20 cellular contexts compared by ENCODE assay signal in the genomic region with DNA sequence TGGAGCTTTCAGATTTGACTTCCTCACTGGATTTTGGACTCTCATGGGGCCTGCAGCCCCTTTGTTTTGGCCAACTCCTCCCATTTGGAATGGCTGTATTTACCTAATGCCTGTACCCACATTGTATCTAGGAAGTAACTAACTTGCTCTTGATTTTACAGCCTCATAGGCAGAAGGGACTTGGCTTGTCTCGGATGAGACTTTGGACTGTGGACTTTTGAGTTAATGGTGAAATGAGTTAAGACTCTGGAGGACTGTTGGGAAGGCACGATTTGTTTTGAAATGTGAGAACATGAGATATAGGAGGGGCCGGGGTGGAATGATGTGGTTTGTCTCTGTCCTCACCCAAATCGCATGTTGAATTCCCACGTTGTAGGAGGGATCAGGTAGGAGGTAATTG.
DNase-seq lines count a peak whose midpoint lies in the region; ATAC-seq, FAIRE-seq and TF ChIP-seq lines count a peak whose summit lies in the region.
"Had no signal": no experiment of that assay in that cellular context is flagged by ENCODE, and none has a peak within 500 bp of the region (broad histone marks: within the 10 kb centered on the region; RNA-seq: fewer than 3 reads in every experiment).

No MANE protein-coding gene starts in this region.

- H3K4me3 ChIP-seq in HepG2 (replicated peaks in 1 of 3; ENCODE audit: insufficient read depth in 1 of 3, low read depth in 2 of 3, low read length in 3 of 3): no peak overlapping the region
- H3K4me3 ChIP-seq in right lobe of liver: no peak overlapping the region
- no peak overlapping the region for H3K4me3 ChIP-seq in lower leg skin (ENCODE audit: low read depth, poor library complexity, severe bottlenecking)
- H3K4me3 ChIP-seq: BLaER1, GM23248 had no signal

- no peak for ATAC-seq in HepG2
- no peak for ATAC-seq in right lobe of liver
- ATAC-seq in left lobe of liver: peak; percentile 24
- ATAC-seq: CD8-positive, alpha-beta T cell had no signal

- H3K27ac ChIP-seq in HepG2 (ENCODE audit: extremely low read length, insufficient read depth, low read length): no peak overlapping the region
- no peak overlapping the region for H3K27ac ChIP-seq in right lobe of liver
- H3K27ac ChIP-seq: 22Rv1, BLaER1, C4-2B, GM23248 had no signal

- CTCF ChIA-PET in HepG2 (lab: Yijun Ruan, JAX; ENCODE audit: low intra/inter-chr PET ratio, low total read pairs): no interaction called here

- no peak overlapping the region for H3K9ac ChIP-seq in HepG2 (ENCODE audit: insufficient read depth, low read depth, low read length)
- H3K9ac ChIP-seq: BLaER1, GM23248 had no signal

- H3K36me3 ChIP-seq in HepG2 (replicated peaks in 1 of 2; ENCODE audit: control insufficient read depth in 1 of 2, insufficient read depth in 2 of 2, low read length in 2 of 2): no peaks in the 10 kb centered on the region
- no peaks in the 10 kb centered on the region for H3K36me3 ChIP-seq in right lobe of liver
- H3K36me3 ChIP-seq: BLaER1 had no signal

- H3K9me3 ChIP-seq in HepG2 (ENCODE audit: low read length) (peaks cover 42% of the 10 kb centered on the region), right lobe of liver (no peaks in the 10 kb centered on the region)

- in situ Hi-C loops in HepG2 (cut with HindIII; ENCODE audit: extremely low pct_ligation_motif_present, low pct_unique_long_range_greater_than_20kb): no loop called here

- H3K4me1 ChIP-seq in HepG2 (ENCODE audit: insufficient read depth, low read length) (no peaks in the 10 kb centered on the region), right lobe of liver (no peaks in the 10 kb centered on the region)

- no peak for TF ChIP-seq RAD21 in HepG2 (CRISPR knock-in tag; IDR thresholded peaks at IDR 0.05)

- TF ChIP-seq POLR2A in HepG2 (IDR thresholded peaks at IDR 0.05; ENCODE audit: insufficient read depth in 1 of 2, low read depth in 2 of 2, low read length in 2 of 2) (no peak), right lobe of liver (IDR thresholded peaks at IDR 0.05) (no peak), lower leg skin (IDR thresholded peaks at IDR 0.05) (no peak)

- no peak overlapping the region for H2AFZ ChIP-seq in HepG2 (ENCODE audit: low read length)
- H2AFZ ChIP-seq: GM23248 had no signal

- POLR2A ChIA-PET in HepG2 (lab: Yijun Ruan, JAX): no interaction called here

- H3K27me3 ChIP-seq in HepG2 (ENCODE audit: control insufficient read depth in 1 of 2, insufficient read depth in 2 of 2, low read length in 2 of 2) (no peaks in the 10 kb centered on the region), right lobe of liver (no peaks in the 10 kb centered on the region)
- H3K27me3 ChIP-seq: BLaER1 had no signal

- intact Hi-C loops in HepG2 (cut with micrococcal nuclease; ENCODE audit: unreplicated experiment) (no loop called here), right lobe of liver (cut with DNase I) (no loop called here), lower leg skin (cut with DNase I; ENCODE audit: low total_unique reads) (no loop called here)

- DNase-seq in HepG2 (ENCODE audit: low spot score) (peak; percentile 5), right lobe of liver (no peak), left lobe of liver (ENCODE audit: low spot score) (no peak), renal cortical epithelial cell (ENCODE audit: low read depth) (peak; percentile 7), NCI-H2029 (lab: John Stamatoyannopoulos, UW) (no peak), lower leg skin (ENCODE audit: low spot score in 2 of 2) (no peak), GM20000 (ENCODE audit: low spot score) (no peak)
- DNase-seq: CD4-positive, CD25-positive, alpha-beta regulatory T cell; CD8-positive, alpha-beta T cell; DMS153; GM23248; H7; HCEC 1CT had no signal

- no peak overlapping the region for H3K4me2 ChIP-seq in HepG2 (ENCODE audit: low read depth, low read length)
- H3K4me2 ChIP-seq: BLaER1 had no signal

- 8% methylated on average over 5 of the region's 5 CpGs for WGBS in HepG2 (ENCODE audit: low lambda C conversion rate)
- WGBS in right lobe of liver (ENCODE audit: insufficient coverage, low coverage, low lambda C conversion rate, missing lambda C conversion rate): 30% methylated on average over 4 of the region's 5 CpGs
- WGBS in lower leg skin, 2 donors: 83 to 89% methylated on average over 5 of the region's 5 CpGs

- no peaks in the 10 kb centered on the region for H4K20me1 ChIP-seq in HepG2 (ENCODE audit: insufficient read depth, low read length)
- H4K20me1 ChIP-seq: BLaER1 had no signal

- FAIRE-seq in HepG2 (lab: Jason Lieb, UNC): no peak
- FAIRE-seq: A204.1, G401.6, GM12892, H1 had no signal

- no TSS peak for BruUV-seq in HepG2 (replicated peaks; lab: Mats Ljungman, UMichigan)

- TF ChIP-seq EP300 in HepG2 (IDR thresholded peaks at IDR 0.05; ENCODE audit: low read depth in 2 of 2, low read length in 2 of 2) (no peak), HepG2 (CRISPR knock-in tag; IDR thresholded peaks at IDR 0.05; ENCODE audit: borderline replicate concordance) (no peak)

- no peaks in the 10 kb centered on the region for H3K79me2 ChIP-seq in HepG2 (ENCODE audit: insufficient read depth, low read length)

- TF ChIP-seq CTCF in HepG2 (CRISPR knock-in tag; IDR thresholded peaks at IDR 0.05): no peak
- no peak for TF ChIP-seq CTCF in right lobe of liver (IDR thresholded peaks at IDR 0.05)
- TF ChIP-seq CTCF in lower leg skin (IDR thresholded peaks at IDR 0.05): no peak
- TF ChIP-seq CTCF in GM20000 (IDR thresholded peaks at IDR 0.05; ENCODE audit: extremely low read depth, missing control alignments): no peak

TF ChIP-seq in HepG2, 621 proteins besides CTCF, POLR2A, EP300 and RAD21:
- TF ChIP-seq HNF4A (CRISPR knock-in tag; IDR thresholded peaks at IDR 0.05) (peak; percentile 51; the same call in 1 of the 2 replicates), SIX4 (CRISPR knock-in tag; IDR thresholded peaks at IDR 0.05) (0 out of 2 replicates have a peak, but pooled peaks have one; percentile 27)
- TF ChIP-seq, protein P1, sequence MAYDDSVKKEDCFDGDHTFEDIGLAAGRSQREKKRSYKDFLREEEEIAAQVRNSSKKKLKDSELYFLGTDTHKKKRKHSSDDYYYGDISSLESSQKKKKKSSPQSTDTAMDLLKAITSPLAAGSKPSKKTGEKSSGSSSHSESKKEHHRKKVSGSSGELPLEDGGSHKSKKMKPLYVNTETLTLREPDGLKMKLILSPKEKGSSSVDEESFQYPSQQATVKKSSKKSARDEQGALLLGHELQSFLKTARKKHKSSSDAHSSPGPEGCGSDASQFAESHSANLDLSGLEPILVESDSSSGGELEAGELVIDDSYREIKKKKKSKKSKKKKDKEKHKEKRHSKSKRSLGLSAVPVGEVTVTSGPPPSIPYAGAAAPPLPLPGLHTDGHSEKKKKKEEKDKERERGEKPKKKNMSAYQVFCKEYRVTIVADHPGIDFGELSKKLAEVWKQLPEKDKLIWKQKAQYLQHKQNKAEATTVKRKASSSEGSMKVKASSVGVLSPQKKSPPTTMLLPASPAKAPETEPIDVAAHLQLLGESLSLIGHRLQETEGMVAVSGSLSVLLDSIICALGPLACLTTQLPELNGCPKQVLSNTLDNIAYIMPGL (CRISPR knock-in tag; IDR thresholded peaks at IDR 0.05; ENCODE audit: borderline replicate concordance in 1 of 2, low read depth in 1 of 2): no peak

Comparison
In these comparisons a context has a peak if more than half of its experiments do, and no peak if none do; other contexts are left out.
1. DNase-seq: peak in HepG2 (single experiment) and renal cortical epithelial cell (single experiment); none in right lobe of liver (0 of 3), left lobe of liver (single experiment), NCI-H2029 (single experiment), lower leg skin (0 of 2) and GM20000 (single experiment).